ENCODE assay signal across 23 cellular contexts in the genomic region with DNA sequence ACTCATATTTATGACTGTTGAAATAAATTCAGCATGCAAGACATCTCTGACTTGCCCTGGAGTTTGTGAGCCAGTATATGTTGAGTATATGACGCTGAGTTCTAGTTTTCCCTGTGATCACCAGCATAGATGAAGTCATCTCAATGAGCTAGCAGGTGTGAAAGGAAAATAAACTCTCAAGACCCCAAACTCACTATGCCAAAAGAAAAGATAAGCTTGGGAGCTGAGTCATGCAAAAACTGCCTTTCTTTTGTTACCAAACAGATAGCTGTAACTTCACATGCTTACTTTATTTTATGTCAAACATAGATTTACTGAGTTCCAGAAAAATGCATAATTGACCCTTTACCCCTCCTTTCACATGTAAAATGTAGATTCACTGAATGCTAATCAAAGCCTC.
"Had no signal": no experiment of that assay in that cellular context is flagged by ENCODE, and none has a peak within 500 bp of the region (broad histone marks: within the 10 kb centered on the region; RNA-seq: fewer than 3 reads in every experiment).

No MANE protein-coding gene starts in this region.

- H3K27me3 ChIP-seq: brain microvascular endothelial cell, cardiac muscle cell had no signal

- H3K4me3 ChIP-seq: cardiac muscle cell had no signal

- H3K27ac ChIP-seq: brain microvascular endothelial cell, cardiac muscle cell had no signal

- ATAC-seq: activated CD8-positive, alpha-beta T cell treated with anti-CD3 and anti-CD28 coated beads, Interleukin-2, amount 10 ng/mL, durations not matched to agents 7 days and 5 days; PC-3 had no signal

- DNase-seq: activated B cell treated with CpG ODN at 0.5 μM for 24 hours; activated CD4-positive, alpha-beta T cell treated with anti-CD3 and anti-CD28 coated beads for 1 hour; activated CD4-positive, alpha-beta T cell treated with anti-CD3 and anti-CD28 coated beads, Interleukin-2, amount 50 U/mL, for 1 hour; activated CD8-positive, alpha-beta memory T cell treated with anti-CD3 and anti-CD28 coated beads, Interleukin-2, amount 50 U/mL, for 48 hours; activated CD8-positive, alpha-beta T cell treated with anti-CD3 and anti-CD28 coated beads, Interleukin-2, amount 10 ng/mL, durations not matched to agents 7 days and 5 days; activated gamma-delta T cell; activated naive CD4-positive, alpha-beta T cell treated with anti-CD3 and anti-CD28 coated beads for 36 hours; activated T-cell treated with anti-CD3 and anti-CD28 coated beads, Interleukin-2, amount 50 U/mL, for 1 hour; amygdala; brain microvascular endothelial cell; cerebellar nuclear complex; Kasumi-1; KBM-7; NCI-H1105 treated with DMSO at 0.1 percent for 48 hours; NCI-H1436 treated with DMSO at 0.1 percent for 48 hours; NCI-H187; NCI-H2081; NCI-H510A treated with DMSO at 0.1 percent for 48 hours; NCI-H69; PC-3; SHP77 treated with DMSO at 0.1 percent for 48 hours had no signal

- H3K4me1 Mint-ChIP-seq: activated B cell treated with CpG ODN at 0.5 μM for 24 hours had no signal

- H3K27ac Mint-ChIP-seq: activated B cell treated with CpG ODN at 0.5 μM for 24 hours; activated naive CD4-positive, alpha-beta T cell treated with anti-CD3 and anti-CD28 coated beads for 36 hours; activated naive CD8-positive, alpha-beta T cell had no signal

- H3K36me3 ChIP-seq: brain microvascular endothelial cell, cardiac muscle cell had no signal

- H3K27me3 Mint-ChIP-seq: activated B cell treated with CpG ODN at 0.5 μM for 24 hours; activated naive CD8-positive, alpha-beta T cell had no signal

- H3K4me3 Mint-ChIP-seq: activated B cell treated with CpG ODN at 0.5 μM for 24 hours; activated CD8-positive, alpha-beta T cell treated with anti-CD3 and anti-CD28 coated beads, Interleukin-2, amount 10 ng/mL, durations not matched to agents 7 days and 5 days; activated naive CD4-positive, alpha-beta T cell treated with anti-CD3 and anti-CD28 coated beads for 36 hours; activated naive CD8-positive, alpha-beta T cell had no signal
